In genomic region chr13:99200433-99201167, GRCh38 we compare ENCODE assay signal across 1 cellular context.
A peak's percentile ranks its signal among the peaks of the same experiment; 100 is the strongest.
TF ChIP-seq lines count a peak whose summit lies in the region.

A gene with protein sequence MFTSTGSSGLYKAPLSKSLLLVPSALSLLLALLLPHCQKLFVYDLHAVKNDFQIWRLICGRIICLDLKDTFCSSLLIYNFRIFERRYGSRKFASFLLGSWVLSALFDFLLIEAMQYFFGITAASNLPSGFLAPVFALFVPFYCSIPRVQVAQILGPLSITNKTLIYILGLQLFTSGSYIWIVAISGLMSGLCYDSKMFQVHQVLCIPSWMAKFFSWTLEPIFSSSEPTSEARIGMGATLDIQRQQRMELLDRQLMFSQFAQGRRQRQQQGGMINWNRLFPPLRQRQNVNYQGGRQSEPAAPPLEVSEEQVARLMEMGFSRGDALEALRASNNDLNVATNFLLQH (plus strand): TSS chr13:99200854. CDS start chr13:99200909, 55 bp downstream.

TF ChIP-seq in HepG2, 621 proteins besides CTCF, POLR2A, EP300 and RAD21 (continued from another document):
- TF ChIP-seq SAP130 (CRISPR knock-in tag; IDR thresholded peaks at IDR 0.05; ENCODE audit: low read depth) (peak; percentile 86), RFXANK (CRISPR knock-in tag; IDR thresholded peaks at IDR 0.05) (0 out of 2 replicates have a peak, but pooled peaks have one; percentile 12), HES4 (CRISPR knock-in tag; IDR thresholded peaks at IDR 0.05; ENCODE audit: borderline replicate concordance) (peak; percentile 76; the same call in 1 of the 2 replicates), SP2 (CRISPR knock-in tag; IDR thresholded peaks at IDR 0.05) (peak; percentile 83), SUZ12 (IDR thresholded peaks at IDR 0.05; ENCODE audit: low read depth, low read length) (no peak), ZNF335 (CRISPR knock-in tag; IDR thresholded peaks at IDR 0.05) (0 out of 2 replicates have a peak, but pooled peaks have one; percentile 27), TP53 (CRISPR knock-in tag; conservative IDR thresholded peaks at IDR 0.05) (no peak), ZNF558 (CRISPR knock-in tag; IDR thresholded peaks at IDR 0.05; ENCODE audit: borderline replicate concordance) (no peak; the same call in 1 of the 2 replicates), ZNF75D (CRISPR knock-in tag; IDR thresholded peaks at IDR 0.05; ENCODE audit: borderline replicate concordance) (no peak), ONECUT2 (CRISPR knock-in tag; IDR thresholded peaks at IDR 0.05) (no peak), ZNF646 (CRISPR knock-in tag; IDR thresholded peaks at IDR 0.05) (no peak), HNRNPK (IDR thresholded peaks at IDR 0.05; ENCODE audit: low read depth, low read length, poor library complexity, severe bottlenecking) (peak; percentile 51), ZNF775 (CRISPR knock-in tag; IDR thresholded peaks at IDR 0.05; ENCODE audit: borderline replicate concordance) (no peak), SALL2 (CRISPR knock-in tag; IDR thresholded peaks at IDR 0.05) (peak; percentile 65), ZFY (CRISPR knock-in tag; IDR thresholded peaks at IDR 0.05) (peak; percentile 76), SMARCE1 (IDR thresholded peaks at IDR 0.05; ENCODE audit: borderline replicate concordance) (no peak), HMG20A (CRISPR knock-in tag; IDR thresholded peaks at IDR 0.05; ENCODE audit: borderline replicate concordance) (no peak), ZNF205 (CRISPR knock-in tag; IDR thresholded peaks at IDR 0.05) (0 out of 2 replicates have a peak, but pooled peaks have one; percentile 15), PAWR (CRISPR knock-in tag; IDR thresholded peaks at IDR 0.05; ENCODE audit: borderline replicate concordance) (no peak), ZFP36L1 (CRISPR knock-in tag; IDR thresholded peaks at IDR 0.05) (no peak), SMAD3 (CRISPR knock-in tag; IDR thresholded peaks at IDR 0.05) (peak; percentile 63; the same call in 1 of the 2 replicates), ZBTB20 (CRISPR knock-in tag; IDR thresholded peaks at IDR 0.05; ENCODE audit: borderline replicate concordance, low read depth) (no peak), ZNF891 (CRISPR knock-in tag; IDR thresholded peaks at IDR 0.05) (no peak; the same call in 1 of the 2 replicates), ZC3H13 (CRISPR knock-in tag; IDR thresholded peaks at IDR 0.05) (peak; percentile 70; the same call in 1 of the 2 replicates), SMYD3 (CRISPR knock-in tag; IDR thresholded peaks at IDR 0.05) (no peak), ZNF879 (CRISPR knock-in tag; IDR thresholded peaks at IDR 0.05) (no peak), ZNF652 (CRISPR knock-in tag; IDR thresholded peaks at IDR 0.05; ENCODE audit: borderline replicate concordance, low read depth) (no peak), NFYB (CRISPR knock-in tag; IDR thresholded peaks at IDR 0.05) (peak; percentile 52), IRF1 (CRISPR knock-in tag; IDR thresholded peaks at IDR 0.05; ENCODE audit: low read depth) (no peak), CAMTA2 (CRISPR knock-in tag; IDR thresholded peaks at IDR 0.05; ENCODE audit: borderline replicate concordance) (0 out of 2 replicates have a peak, but pooled peaks have one; percentile 47), PITX1 (CRISPR knock-in tag; IDR thresholded peaks at IDR 0.05) (no peak), SIN3B (IDR thresholded peaks at IDR 0.05; ENCODE audit: low read length) (0 out of 2 replicates have a peak, but pooled peaks have one; percentile 50), FOXP1 (IDR thresholded peaks at IDR 0.05) (no peak), FOXP1 (CRISPR knock-in tag; IDR thresholded peaks at IDR 0.05) (no peak), ZFP62 (CRISPR knock-in tag; IDR thresholded peaks at IDR 0.05) (no peak), ZBTB42 (CRISPR knock-in tag; IDR thresholded peaks at IDR 0.05) (0 out of 2 replicates have a peak, but pooled peaks have one; percentile 46), PAF1 (CRISPR knock-in tag; IDR thresholded peaks at IDR 0.05) (no peak), ETV5 (CRISPR knock-in tag; IDR thresholded peaks at IDR 0.05; ENCODE audit: borderline replicate concordance) (0 out of 2 replicates have a peak, but pooled peaks have one; percentile 12), GATAD1 (CRISPR knock-in tag; IDR thresholded peaks at IDR 0.05) (peak; percentile 87)
- TF ChIP-seq, protein P1, sequence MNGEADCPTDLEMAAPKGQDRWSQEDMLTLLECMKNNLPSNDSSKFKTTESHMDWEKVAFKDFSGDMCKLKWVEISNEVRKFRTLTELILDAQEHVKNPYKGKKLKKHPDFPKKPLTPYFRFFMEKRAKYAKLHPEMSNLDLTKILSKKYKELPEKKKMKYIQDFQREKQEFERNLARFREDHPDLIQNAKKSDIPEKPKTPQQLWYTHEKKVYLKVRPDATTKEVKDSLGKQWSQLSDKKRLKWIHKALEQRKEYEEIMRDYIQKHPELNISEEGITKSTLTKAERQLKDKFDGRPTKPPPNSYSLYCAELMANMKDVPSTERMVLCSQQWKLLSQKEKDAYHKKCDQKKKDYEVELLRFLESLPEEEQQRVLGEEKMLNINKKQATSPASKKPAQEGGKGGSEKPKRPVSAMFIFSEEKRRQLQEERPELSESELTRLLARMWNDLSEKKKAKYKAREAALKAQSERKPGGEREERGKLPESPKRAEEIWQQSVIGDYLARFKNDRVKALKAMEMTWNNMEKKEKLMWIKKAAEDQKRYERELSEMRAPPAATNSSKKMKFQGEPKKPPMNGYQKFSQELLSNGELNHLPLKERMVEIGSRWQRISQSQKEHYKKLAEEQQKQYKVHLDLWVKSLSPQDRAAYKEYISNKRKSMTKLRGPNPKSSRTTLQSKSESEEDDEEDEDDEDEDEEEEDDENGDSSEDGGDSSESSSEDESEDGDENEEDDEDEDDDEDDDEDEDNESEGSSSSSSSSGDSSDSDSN (CRISPR knock-in tag; IDR thresholded peaks at IDR 0.05) = peak; percentile 60; the same call in 1 of the 2 replicates
- TF ChIP-seq, protein P2, sequence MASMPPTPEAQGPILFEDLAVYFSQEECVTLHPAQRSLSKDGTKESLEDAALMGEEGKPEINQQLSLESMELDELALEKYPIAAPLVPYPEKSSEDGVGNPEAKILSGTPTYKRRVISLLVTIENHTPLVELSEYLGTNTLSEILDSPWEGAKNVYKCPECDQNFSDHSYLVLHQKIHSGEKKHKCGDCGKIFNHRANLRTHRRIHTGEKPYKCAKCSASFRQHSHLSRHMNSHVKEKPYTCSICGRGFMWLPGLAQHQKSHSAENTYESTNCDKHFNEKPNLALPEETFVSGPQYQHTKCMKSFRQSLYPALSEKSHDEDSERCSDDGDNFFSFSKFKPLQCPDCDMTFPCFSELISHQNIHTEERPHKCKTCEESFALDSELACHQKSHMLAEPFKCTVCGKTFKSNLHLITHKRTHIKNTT (CRISPR knock-in tag; IDR thresholded peaks at IDR 0.05) = no peak
- TF ChIP-seq, protein P3, sequence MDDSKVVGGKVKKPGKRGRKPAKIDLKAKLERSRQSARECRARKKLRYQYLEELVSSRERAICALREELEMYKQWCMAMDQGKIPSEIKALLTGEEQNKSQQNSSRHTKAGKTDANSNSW (CRISPR knock-in tag; IDR thresholded peaks at IDR 0.05; ENCODE audit: borderline replicate concordance) = no peak
- TF ChIP-seq, protein P4, sequence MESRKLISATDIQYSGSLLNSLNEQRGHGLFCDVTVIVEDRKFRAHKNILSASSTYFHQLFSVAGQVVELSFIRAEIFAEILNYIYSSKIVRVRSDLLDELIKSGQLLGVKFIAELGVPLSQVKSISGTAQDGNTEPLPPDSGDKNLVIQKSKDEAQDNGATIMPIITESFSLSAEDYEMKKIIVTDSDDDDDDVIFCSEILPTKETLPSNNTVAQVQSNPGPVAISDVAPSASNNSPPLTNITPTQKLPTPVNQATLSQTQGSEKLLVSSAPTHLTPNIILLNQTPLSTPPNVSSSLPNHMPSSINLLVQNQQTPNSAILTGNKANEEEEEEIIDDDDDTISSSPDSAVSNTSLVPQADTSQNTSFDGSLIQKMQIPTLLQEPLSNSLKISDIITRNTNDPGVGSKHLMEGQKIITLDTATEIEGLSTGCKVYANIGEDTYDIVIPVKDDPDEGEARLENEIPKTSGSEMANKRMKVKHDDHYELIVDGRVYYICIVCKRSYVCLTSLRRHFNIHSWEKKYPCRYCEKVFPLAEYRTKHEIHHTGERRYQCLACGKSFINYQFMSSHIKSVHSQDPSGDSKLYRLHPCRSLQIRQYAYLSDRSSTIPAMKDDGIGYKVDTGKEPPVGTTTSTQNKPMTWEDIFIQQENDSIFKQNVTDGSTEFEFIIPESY (CRISPR knock-in tag; IDR thresholded peaks at IDR 0.05) = no peak
- TF ChIP-seq, protein P5, sequence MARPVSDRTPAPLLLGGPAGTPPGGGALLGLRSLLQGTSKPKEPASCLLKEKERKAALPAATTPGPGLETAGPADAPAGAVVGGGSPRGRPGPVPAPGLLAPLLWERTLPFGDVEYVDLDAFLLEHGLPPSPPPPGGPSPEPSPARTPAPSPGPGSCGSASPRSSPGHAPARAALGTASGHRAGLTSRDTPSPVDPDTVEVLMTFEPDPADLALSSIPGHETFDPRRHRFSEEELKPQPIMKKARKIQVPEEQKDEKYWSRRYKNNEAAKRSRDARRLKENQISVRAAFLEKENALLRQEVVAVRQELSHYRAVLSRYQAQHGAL (CRISPR knock-in tag; IDR thresholded peaks at IDR 0.05; ENCODE audit: not compliant biosample characterization) = no peak
